Comparison of ENCODE assay signal across 19 cellular contexts in the genomic region with DNA sequence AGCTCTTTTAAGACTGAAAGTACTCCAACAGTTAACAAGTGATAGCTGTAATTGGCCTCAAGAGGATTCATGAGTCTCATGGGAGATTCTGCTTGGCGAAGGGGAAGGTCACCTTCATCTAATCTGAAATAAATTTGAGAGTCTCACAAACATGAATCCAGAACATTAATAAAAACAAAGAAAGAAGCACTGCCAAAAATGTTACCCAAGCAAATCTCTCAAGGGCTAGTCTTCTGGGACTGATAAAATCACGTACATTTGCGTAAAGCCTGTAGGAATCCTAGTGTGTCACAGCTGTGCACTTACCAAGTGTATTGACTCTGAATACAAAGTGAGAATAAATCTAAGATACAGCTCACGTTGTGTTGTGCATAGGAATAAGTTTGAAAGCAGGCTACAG.
"Had no signal": no experiment of that assay in that cellular context is flagged by ENCODE, and none has a peak within 500 bp of the region (broad histone marks: within the 10 kb centered on the region; RNA-seq: fewer than 3 reads in every experiment).

No MANE protein-coding gene starts in this region.

- H3K9me3 ChIP-seq: esophagus muscularis mucosa, gastroesophageal sphincter, heart left ventricle, ovary, psoas muscle, right lobe of liver had no signal

- ATAC-seq: gastroesophageal sphincter; naive thymus-derived CD8-positive, alpha-beta T cell; psoas muscle; right lobe of liver had no signal

- H3K27ac Mint-ChIP-seq: activated naive CD4-positive, alpha-beta T cell treated with anti-CD3 and anti-CD28 coated beads, Interleukin-2, amount 50 U/mL, for 24 hours; dendritic cell treated with granulocyte-macrophage colony-stimulating factor and Interleukin-4, amounts not matched to agents 40 ng/mL and 50 ng/mL, for 4 days; naive thymus-derived CD8-positive, alpha-beta T cell; stimulated activated naive CD8-positive, alpha-beta T cell treated with anti-CD3 and anti-CD28 coated beads, Interleukin-15, Interleukin-2, amounts not matched to agents 100 ng/mL and 50 ng/mL, for 24 hours; type B pancreatic cell had no signal

- H3K4me1 ChIP-seq: esophagus muscularis mucosa, gastroesophageal sphincter, psoas muscle had no signal

- H3K4me3 ChIP-seq: esophagus muscularis mucosa, gastroesophageal sphincter, heart left ventricle, ovary, psoas muscle, right lobe of liver had no signal

- H3K27me3 ChIP-seq: esophagus muscularis mucosa, gastroesophageal sphincter, heart left ventricle, ovary, right lobe of liver had no signal

- H3K27ac ChIP-seq: esophagus muscularis mucosa, gastroesophageal sphincter, ovary, psoas muscle, right lobe of liver, WERI-Rb-1 had no signal

- H3K4me1 Mint-ChIP-seq: activated naive CD4-positive, alpha-beta T cell treated with anti-CD3 and anti-CD28 coated beads, Interleukin-2, amount 50 U/mL, for 24 hours; naive thymus-derived CD8-positive, alpha-beta T cell had no signal

- H3K36me3 ChIP-seq: ovary had no signal

- DNase-seq: activated CD4-positive, alpha-beta T cell treated with anti-CD3 and anti-CD28 coated beads for 1 hour; activated CD4-positive, alpha-beta T cell treated with anti-CD3 and anti-CD28 coated beads, Interleukin-2, amount 50 U/mL, for 48 hours; activated gamma-delta T cell; effector memory CD4-positive, alpha-beta T cell; heart left ventricle; naive thymus-derived CD8-positive, alpha-beta T cell; ovary; psoas muscle; right lobe of liver; small intestine; stimulated activated CD4-positive, alpha-beta T cell treated with anti-CD3 and anti-CD28 coated beads, Interleukin-15, amount 100 ng/mL, for 24 hours; stimulated activated CD4-positive, alpha-beta T cell treated with anti-CD3 and anti-CD28 coated beads, Interleukin-2, amount 100 ng/mL, for 48 hours; WERI-Rb-1 had no signal

- H3K9me3 Mint-ChIP-seq: activated naive CD4-positive, alpha-beta T cell treated with anti-CD3 and anti-CD28 coated beads, Interleukin-2, amount 50 U/mL, for 24 hours; dendritic cell treated with granulocyte-macrophage colony-stimulating factor and Interleukin-4, amounts not matched to agents 40 ng/mL and 50 ng/mL, for 4 days; naive thymus-derived CD8-positive, alpha-beta T cell; stimulated activated naive CD8-positive, alpha-beta T cell treated with anti-CD3 and anti-CD28 coated beads, Interleukin-15, Interleukin-2, amounts not matched to agents 100 ng/mL and 50 ng/mL, for 24 hours; type B pancreatic cell had no signal

- H3K4me3 Mint-ChIP-seq: activated naive CD4-positive, alpha-beta T cell treated with anti-CD3 and anti-CD28 coated beads, Interleukin-2, amount 50 U/mL, for 24 hours; dendritic cell treated with granulocyte-macrophage colony-stimulating factor and Interleukin-4, amounts not matched to agents 40 ng/mL and 50 ng/mL, for 4 days; naive thymus-derived CD8-positive, alpha-beta T cell; stimulated activated naive CD8-positive, alpha-beta T cell treated with anti-CD3 and anti-CD28 coated beads, Interleukin-15, Interleukin-2, amounts not matched to agents 100 ng/mL and 50 ng/mL, for 24 hours; type B pancreatic cell had no signal

- H3K27me3 Mint-ChIP-seq: activated naive CD4-positive, alpha-beta T cell treated with anti-CD3 and anti-CD28 coated beads, Interleukin-2, amount 50 U/mL, for 24 hours; dendritic cell treated with granulocyte-macrophage colony-stimulating factor and Interleukin-4, amounts not matched to agents 40 ng/mL and 50 ng/mL, for 4 days; naive thymus-derived CD8-positive, alpha-beta T cell; stimulated activated naive CD8-positive, alpha-beta T cell treated with anti-CD3 and anti-CD28 coated beads, Interleukin-15, Interleukin-2, amounts not matched to agents 100 ng/mL and 50 ng/mL, for 24 hours; type B pancreatic cell had no signal
